ENCODE assay signal across 18 cellular contexts in the genomic region with DNA sequence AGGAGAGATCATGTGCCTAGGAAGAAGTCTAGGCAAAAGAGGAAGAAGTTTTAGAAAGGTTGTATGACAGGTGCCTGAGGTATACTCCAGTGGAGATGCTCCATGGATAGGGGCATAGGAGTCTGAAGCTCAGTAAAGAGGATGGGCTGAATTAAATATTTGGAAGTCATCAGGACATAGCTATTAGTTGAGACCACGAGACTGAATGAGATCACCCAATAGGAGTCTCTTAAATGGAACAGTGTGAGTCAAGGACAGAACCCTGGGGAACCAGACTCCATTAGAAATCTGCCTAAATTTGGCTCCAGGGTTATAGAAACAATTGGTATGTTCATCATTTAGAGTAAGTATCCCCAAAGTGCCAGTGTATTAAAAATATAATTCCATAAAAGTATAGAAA.
DNase-seq lines count a peak whose midpoint lies in the region; ATAC-seq lines count a peak whose summit lies in the region.
"Had no signal": no experiment of that assay in that cellular context is flagged by ENCODE, and none has a peak within 500 bp of the region (broad histone marks: within the 10 kb centered on the region; RNA-seq: fewer than 3 reads in every experiment).

No MANE protein-coding gene starts in this region.

- no peak overlapping the region for H2AFZ ChIP-seq in mesenchymal stem cell (ENCODE audit: low read depth, low read length)

- H4K8ac ChIP-seq in mesenchymal stem cell (ENCODE audit: low read length): no peak overlapping the region

- H3K4me3 ChIP-seq in adipocyte (ENCODE audit: low read length) (peak overlapping the region; percentile 22), mesenchymal stem cell (ENCODE audit: insufficient read depth in 1 of 2, low read depth in 1 of 2, low read length in 2 of 2) (peak overlapping the region in 1 of 2 experiments; percentile 43)
- H3K4me3 ChIP-seq: HAP-1 had no signal

- H3K27me3 Mint-ChIP-seq in activated CD4-positive, alpha-beta T cell treated with anti-CD3 and anti-CD28 coated beads for 36 hours: no peaks in the 10 kb centered on the region
- H3K27me3 Mint-ChIP-seq: CD4-positive, CD25-positive, alpha-beta regulatory T cell; IgD-negative memory B cell had no signal

- H3K4me3 Mint-ChIP-seq in activated CD4-positive, alpha-beta T cell treated with anti-CD3 and anti-CD28 coated beads for 36 hours: no peak overlapping the region

- no peak overlapping the region for H3K27ac Mint-ChIP-seq in activated CD4-positive, alpha-beta T cell treated with anti-CD3 and anti-CD28 coated beads for 36 hours
- H3K27ac Mint-ChIP-seq: IgD-negative memory B cell had no signal

- peak overlapping the region; percentile 87 for H2AK5ac ChIP-seq in mesenchymal stem cell (ENCODE audit: low read length, severe bottlenecking)

- no peak overlapping the region for H3K4ac ChIP-seq in mesenchymal stem cell (ENCODE audit: low read depth in 1 of 2, low read length in 2 of 2)

- WGBS in mesenchymal stem cell: 52% methylated on average over 1 of the region's 1 CpG

- no peak overlapping the region for H2BK15ac ChIP-seq in mesenchymal stem cell (ENCODE audit: low read depth, poor library complexity, severe bottlenecking)

- H3K36me3 Mint-ChIP-seq in activated CD4-positive, alpha-beta T cell treated with anti-CD3 and anti-CD28 coated beads for 36 hours (ENCODE audit: low read depth): peaks cover 52% of the 10 kb centered on the region

- POLR2A ChIA-PET in activated CD4-positive, alpha-beta T cell treated with anti-CD3 and anti-CD28 coated beads for 36 hours (lab: Charles Lee): interaction anchor here (1.4 kb wide), 1 partner anchor 14 kb away, joined by 5 read pairs; no protein-coding TSS in a partner anchor

- no peaks in the 10 kb centered on the region for H3K36me3 ChIP-seq in adipocyte (ENCODE audit: control insufficient read depth, insufficient read depth, low read length, severe bottlenecking)
- H3K36me3 ChIP-seq in mesenchymal stem cell (ENCODE audit: control insufficient read depth in 1 of 2, insufficient read depth in 2 of 2, low read depth in 1 of 2, low read length in 2 of 2): no peaks in the 10 kb centered on the region
- H3K36me3 ChIP-seq: BE2C, HAP-1 had no signal

- no peak overlapping the region for H2BK5ac ChIP-seq in mesenchymal stem cell (ENCODE audit: low read depth, low read length, poor library complexity, severe bottlenecking)

- H3K9me3 ChIP-seq in adipocyte (ENCODE audit: control insufficient read depth, low read length) (no peaks in the 10 kb centered on the region), mesenchymal stem cell (ENCODE audit: control insufficient read depth, low read length) (no peaks in the 10 kb centered on the region)
- H3K9me3 ChIP-seq: BE2C, Caco-2, HAP-1 had no signal

- CTCF ChIA-PET in activated CD4-positive, alpha-beta T cell treated with anti-CD3 and anti-CD28 coated beads for 36 hours (lab: Charles Lee): interaction anchor here (1.2 to 5.1 kb wide), 5 partner anchors 9 to 33 kb away, joined by 3 to 49 read pairs (median 8); no protein-coding TSS in a partner anchor

- no peak for DNase-seq in activated CD4-positive, alpha-beta T cell treated with anti-CD3 and anti-CD28 coated beads for 36 hours
- no peak for DNase-seq in activated CD4-positive, alpha-beta T cell treated with anti-CD3 and anti-CD28 coated beads, Interleukin-2, amount 50 U/mL, for 48 hours
- DNase-seq in adipocyte (ENCODE audit: low read depth): no peak
- no peak for DNase-seq in mesenchymal stem cell
- no peak for DNase-seq in iPS-NIHi11 (ENCODE audit: low spot score)
- DNase-seq in nucleus accumbens (lab: John Stamatoyannopoulos, UW): no peak
- DNase-seq in GM19238 (ENCODE audit: insufficient read length, low spot score): no peak
- DNase-seq: 8988T; BE2C; Caco-2; CD4-positive, CD25-positive, alpha-beta regulatory T cell; Karpas-422; NCI-H1436; NCI-H1930; NCI-H526 had no signal

- peak overlapping the region; percentile 70 for H3K27ac ChIP-seq in mesenchymal stem cell (ENCODE audit: low read length, poor library complexity, severe bottlenecking)

- H3K23ac ChIP-seq in mesenchymal stem cell (ENCODE audit: low read length in 2 of 2): no peak overlapping the region

- H3K4me1 Mint-ChIP-seq in activated CD4-positive, alpha-beta T cell treated with anti-CD3 and anti-CD28 coated beads for 36 hours: peaks cover 57% of the 10 kb centered on the region

- no peaks in the 10 kb centered on the region for H3K27me3 ChIP-seq in adipocyte (replicated peaks; ENCODE audit: control insufficient read depth, insufficient read depth, low read length)
- H3K27me3 ChIP-seq in mesenchymal stem cell (ENCODE audit: control insufficient read depth in 1 of 2, insufficient read depth in 1 of 2, low read length in 2 of 2): no peaks in the 10 kb centered on the region
- H3K27me3 ChIP-seq: BE2C had no signal

- intact Hi-C loops in activated CD4-positive, alpha-beta T cell treated with anti-CD3 and anti-CD28 coated beads for 36 hours (cut with DNase I, micrococcal nuclease): no loop called here

- H3K79me1 ChIP-seq in mesenchymal stem cell (replicated peaks; ENCODE audit: low read length, poor library complexity, severe bottlenecking): peaks cover 1% of the 10 kb centered on the region

- H2BK12ac ChIP-seq in mesenchymal stem cell (ENCODE audit: low read length in 2 of 2): no peak overlapping the region

- no peak overlapping the region for H2BK120ac ChIP-seq in mesenchymal stem cell (ENCODE audit: low read depth, low read length)

- H3K14ac ChIP-seq in mesenchymal stem cell (ENCODE audit: low read length in 2 of 2): no peak overlapping the region

- H3K9me3 Mint-ChIP-seq in activated CD4-positive, alpha-beta T cell treated with anti-CD3 and anti-CD28 coated beads for 36 hours (ENCODE audit: low read depth): no peaks in the 10 kb centered on the region
- H3K9me3 Mint-ChIP-seq: CD4-positive, CD25-positive, alpha-beta regulatory T cell; IgD-negative memory B cell had no signal

- no peak overlapping the region for H4K91ac ChIP-seq in mesenchymal stem cell (ENCODE audit: low read length)

- no peak overlapping the region for H3K18ac ChIP-seq in mesenchymal stem cell (ENCODE audit: low read depth in 1 of 2, low read length in 2 of 2)

- ATAC-seq in activated CD4-positive, alpha-beta T cell treated with anti-CD3 and anti-CD28 coated beads for 36 hours: peak; percentile 24
- ATAC-seq in GM18870 (IDR thresholded peaks at IDR 0.05; ENCODE audit: unreplicated experiment): no peak

- H3K4me1 ChIP-seq in adipocyte (ENCODE audit: control insufficient read depth, insufficient read depth, low read length) (peaks cover 61% of the 10 kb centered on the region), mesenchymal stem cell (ENCODE audit: control insufficient read depth, insufficient read depth, low read depth, low read length) (peaks cover 10% of the 10 kb centered on the region)
- H3K4me1 ChIP-seq: BE2C had no signal

- H3K4me2 ChIP-seq in mesenchymal stem cell (ENCODE audit: low read length, poor library complexity, severe bottlenecking): no peak overlapping the region

- H3K9ac ChIP-seq in adipocyte (ENCODE audit: low read length) (no peak overlapping the region), mesenchymal stem cell (ENCODE audit: low read length) (peak overlapping the region; percentile 74)
